8 cellular contexts compared by ENCODE assay signal in genomic region chr3:141796436-141797166, GRCh38. TPM values are rescaled to one million over a fixed set of nuclear protein-coding genes. Genes with fewer than 3 reads are reported as not detected.
DNase-seq lines count a peak whose midpoint lies in the region; ATAC-seq and TF ChIP-seq lines count a peak whose summit lies in the region.

No MANE protein-coding gene starts in this region.

- DNase-seq in caudate nucleus (lab: John Stamatoyannopoulos, UW) = no peak
- DNase-seq in myocyte (ENCODE audit: low read depth) = peak; percentile 95
- DNase-seq in LoVo (ENCODE audit: low spot score) = no peak
- DNase-seq in NCI-H1105 (lab: John Stamatoyannopoulos, UW) = no peak

- H3K4me3 Mint-ChIP-seq in stimulated activated memory B cell treated with anti-CD40 and anti-IgM and Interleukin-4, amounts not matched to agents 10 μg/mL and 1 μg/mL and 100 μg/mL, for 72 hours = peak overlapping the region; percentile 72

- H3K4me1 Mint-ChIP-seq in stimulated activated memory B cell treated with anti-CD40 and anti-IgM and Interleukin-4, amounts not matched to agents 10 μg/mL and 1 μg/mL and 100 μg/mL, for 72 hours = peaks cover 34% of the 10 kb centered on the region

- H3K36me3 Mint-ChIP-seq in stimulated activated memory B cell treated with anti-CD40 and anti-IgM and Interleukin-4, amounts not matched to agents 10 μg/mL and 1 μg/mL and 100 μg/mL, for 72 hours = no peaks in the 10 kb centered on the region

- TF ChIP-seq CTCF in VCaP (conservative IDR thresholded peaks at IDR 0.05) = no peak

- ATAC-seq in GM18873 (IDR thresholded peaks at IDR 0.05; ENCODE audit: low FRiP score, unreplicated experiment) (peak; percentile 95), HG03108 (IDR thresholded peaks at IDR 0.05; ENCODE audit: unreplicated experiment) (peak; percentile 91)
- peak; percentile 97 for ATAC-seq in stimulated activated memory B cell treated with anti-CD40 and anti-IgM and Interleukin-4, amounts not matched to agents 10 μg/mL and 1 μg/mL and 100 μg/mL, for 72 hours

- peak overlapping the region; percentile 89 for H3K27ac Mint-ChIP-seq in stimulated activated memory B cell treated with anti-CD40 and anti-IgM and Interleukin-4, amounts not matched to agents 10 μg/mL and 1 μg/mL and 100 μg/mL, for 72 hours

- H3K27me3 Mint-ChIP-seq in stimulated activated memory B cell treated with anti-CD40 and anti-IgM and Interleukin-4, amounts not matched to agents 10 μg/mL and 1 μg/mL and 100 μg/mL, for 72 hours = no peaks in the 10 kb centered on the region

- H3K27ac ChIP-seq in VCaP = peak overlapping the region; percentile 98
- peak overlapping the region; percentile 20 for H3K27ac ChIP-seq in caudate nucleus (ENCODE audit: low read depth, low read length)

- no peaks in the 10 kb centered on the region for H3K9me3 Mint-ChIP-seq in stimulated activated memory B cell treated with anti-CD40 and anti-IgM and Interleukin-4, amounts not matched to agents 10 μg/mL and 1 μg/mL and 100 μg/mL, for 72 hours

RNA-seq across cellular contexts. Expression of gene GRK7, which starts 33.4 kb away (rescaled TPM):
- 0.05 and 0.08 TPM in 2 replicates for total RNA-seq in myocyte
- not detected for polyA plus RNA-seq in myocyte (2012)

RNA-seq across cellular contexts. Expression of gene RNF7, which starts 58.5 kb away (rescaled TPM):
- 139 and 146 TPM in 2 replicates for total RNA-seq in myocyte
- 155 TPM for polyA plus RNA-seq in myocyte (2012)
